In genomic region chr21:36079671-36080070, GRCh38 we compare ENCODE assay signal across 14 cellular contexts. TPM values are rescaled to one million over a fixed set of nuclear protein-coding genes. Genes with fewer than 3 reads are reported as not detected.
DNase-seq lines count a peak whose midpoint lies in the region; TF ChIP-seq lines count a peak whose summit lies in the region.
"Had no signal": no experiment of that assay in that cellular context is flagged by ENCODE, and none has a peak within 500 bp of the region (broad histone marks: within the 10 kb centered on the region; RNA-seq: fewer than 3 reads in every experiment).

No MANE protein-coding gene starts in this region.

- no peak for TF ChIP-seq CTCF in liver (IDR thresholded peaks at IDR 0.05; ENCODE audit: low read depth, low read length, missing input control)

- peaks cover 0 to 2% (median 0%) of the 10 kb centered on the region in 4 donors for H3K36me3 ChIP-seq in liver (ENCODE audit: control insufficient read depth in 4 of 4, insufficient read depth in 3 of 4, low read depth in 1 of 4, low read length in 3 of 4)
- H3K36me3 ChIP-seq: heart left ventricle, ovary had no signal

- H3K4me1 Mint-ChIP-seq in activated naive CD4-positive, alpha-beta T cell treated with anti-CD3 and anti-CD28 coated beads, Interleukin-2, amount 50 U/mL, for 24 hours = peaks cover 45% of the 10 kb centered on the region
- H3K4me1 Mint-ChIP-seq in activated T-helper 1 cell treated with anti-CD3 and anti-CD28 coated beads, Interleukin-12 subunit alpha, Interleukin-12 subunit beta, Interleukin-2, Interleukin-4 antibody, amounts not matched to agents 30 ng/mL and 10 ng/mL and 1 ng/mL, durations not matched to agents 14 hours and 24 hours and 36 hours (ENCODE audit: low read depth) = peaks cover 46% of the 10 kb centered on the region

- intact Hi-C loops in activated T-helper 1 cell treated with anti-CD3 and anti-CD28 coated beads, Interleukin-12 subunit alpha, Interleukin-12 subunit beta, Interleukin-2, Interleukin-4 antibody, amounts not matched to agents 30 ng/mL and 10 ng/mL and 1 ng/mL, durations not matched to agents 14 hours and 24 hours and 36 hours (cut with micrococcal nuclease) = loop anchor here (1.0 kb wide), 1 partner anchor 10 kb away; no protein-coding TSS in a partner anchor

- no peak overlapping the region for H3K4me3 ChIP-seq in liver (ENCODE audit: low read depth in 1 of 3, low read length in 3 of 3)
- H3K4me3 ChIP-seq: body of pancreas, heart left ventricle, ovary had no signal

- H3K27ac ChIP-seq in liver (ENCODE audit: low read depth in 1 of 2, low read length in 2 of 2) (peak overlapping the region; percentile 73 to 89), temporal lobe (ENCODE audit: low read depth, low read length) (peak overlapping the region; percentile 46)
- H3K27ac ChIP-seq: body of pancreas, ovary had no signal

- no peak for DNase-seq in activated naive CD4-positive, alpha-beta T cell treated with anti-CD3 and anti-CD28 coated beads, Interleukin-2, amount 50 U/mL, for 16 hours
- no peak for DNase-seq in activated T-helper 1 cell treated with anti-CD3 and anti-CD28 coated beads, Interleukin-12 subunit alpha, Interleukin-12 subunit beta, Interleukin-2, Interleukin-4 antibody, amounts not matched to agents 30 ng/mL and 10 ng/mL and 1 ng/mL, durations not matched to agents 14 hours and 24 hours and 36 hours (ENCODE audit: low spot score)
- no peak for DNase-seq in NOMO-1 treated with dmso at 0.1 percent for 144 hours (lab: John Stamatoyannopoulos, UW; ENCODE audit: unreplicated experiment)
- no peak for DNase-seq in NOMO-1 treated with DMSO at 0.1 percent for 48 hours (lab: John Stamatoyannopoulos, UW; ENCODE audit: unreplicated experiment)
- DNase-seq in GM19238 (ENCODE audit: insufficient read length, low spot score) = no peak
- DNase-seq: IMR-90, kidney, NCI-H748 treated with DMSO at 0.1 percent for 48 hours, ovary had no signal

- 63% methylated on average over 8 of the region's 8 CpGs for WGBS in liver

- H3K4me3 Mint-ChIP-seq in activated naive CD4-positive, alpha-beta T cell treated with anti-CD3 and anti-CD28 coated beads, Interleukin-2, amount 50 U/mL, for 24 hours = peak overlapping the region; percentile 82
- H3K4me3 Mint-ChIP-seq in activated T-helper 1 cell treated with anti-CD3 and anti-CD28 coated beads, Interleukin-12 subunit alpha, Interleukin-12 subunit beta, Interleukin-2, Interleukin-4 antibody, amounts not matched to agents 30 ng/mL and 10 ng/mL and 1 ng/mL, durations not matched to agents 14 hours and 24 hours and 36 hours = peak overlapping the region; percentile 69

- H3K27me3 Mint-ChIP-seq in activated naive CD4-positive, alpha-beta T cell treated with anti-CD3 and anti-CD28 coated beads, Interleukin-2, amount 50 U/mL, for 24 hours = no peaks in the 10 kb centered on the region
- no peaks in the 10 kb centered on the region for H3K27me3 Mint-ChIP-seq in activated T-helper 1 cell treated with anti-CD3 and anti-CD28 coated beads, Interleukin-12 subunit alpha, Interleukin-12 subunit beta, Interleukin-2, Interleukin-4 antibody, amounts not matched to agents 30 ng/mL and 10 ng/mL and 1 ng/mL, durations not matched to agents 14 hours and 24 hours and 36 hours (ENCODE audit: insufficient read depth)

- H3K9ac ChIP-seq in liver (ENCODE audit: low read depth in 1 of 2, low read length in 2 of 2) = no peak overlapping the region

- no peaks in the 10 kb centered on the region for H3K9me3 Mint-ChIP-seq in activated naive CD4-positive, alpha-beta T cell treated with anti-CD3 and anti-CD28 coated beads, Interleukin-2, amount 50 U/mL, for 24 hours
- H3K9me3 Mint-ChIP-seq in activated T-helper 1 cell treated with anti-CD3 and anti-CD28 coated beads, Interleukin-12 subunit alpha, Interleukin-12 subunit beta, Interleukin-2, Interleukin-4 antibody, amounts not matched to agents 30 ng/mL and 10 ng/mL and 1 ng/mL, durations not matched to agents 14 hours and 24 hours and 36 hours = peaks cover 3% of the 10 kb centered on the region

- peaks cover 4 to 33% (median 15%) of the 10 kb centered on the region in 4 donors for H3K4me1 ChIP-seq in liver (ENCODE audit: control insufficient read depth in 4 of 4, insufficient read depth in 4 of 4, low read length in 3 of 4)
- H3K4me1 ChIP-seq: body of pancreas had no signal

- no peaks in the 10 kb centered on the region for H3K9me3 ChIP-seq in liver (ENCODE audit: control insufficient read depth in 4 of 4, low read length in 3 of 4)
- H3K9me3 ChIP-seq: body of pancreas, ovary had no signal

- no peaks in the 10 kb centered on the region for H3K27me3 ChIP-seq in liver (ENCODE audit: control insufficient read depth in 4 of 4, insufficient read depth in 4 of 4, low read length in 3 of 4)
- H3K27me3 ChIP-seq: body of pancreas, heart left ventricle, ovary had no signal

- peak overlapping the region; percentile 97 for H3K27ac Mint-ChIP-seq in activated naive CD4-positive, alpha-beta T cell treated with anti-CD3 and anti-CD28 coated beads, Interleukin-2, amount 50 U/mL, for 24 hours
- peak overlapping the region; percentile 90 for H3K27ac Mint-ChIP-seq in activated T-helper 1 cell treated with anti-CD3 and anti-CD28 coated beads, Interleukin-12 subunit alpha, Interleukin-12 subunit beta, Interleukin-2, Interleukin-4 antibody, amounts not matched to agents 30 ng/mL and 10 ng/mL and 1 ng/mL, durations not matched to agents 14 hours and 24 hours and 36 hours

- no peak for TF ChIP-seq RAD21 in liver (IDR thresholded peaks at IDR 0.05)

- no peaks in the 10 kb centered on the region for H3K36me3 Mint-ChIP-seq in activated naive CD4-positive, alpha-beta T cell treated with anti-CD3 and anti-CD28 coated beads, Interleukin-2, amount 50 U/mL, for 24 hours
- H3K36me3 Mint-ChIP-seq in activated T-helper 1 cell treated with anti-CD3 and anti-CD28 coated beads, Interleukin-12 subunit alpha, Interleukin-12 subunit beta, Interleukin-2, Interleukin-4 antibody, amounts not matched to agents 30 ng/mL and 10 ng/mL and 1 ng/mL, durations not matched to agents 14 hours and 24 hours and 36 hours (ENCODE audit: low read depth) = peaks cover 14% of the 10 kb centered on the region

TF ChIP-seq in liver, 16 proteins besides CTCF, POLR2A, EP300 and RAD21:
- TF ChIP-seq TAF1 (conservative IDR thresholded peaks at IDR 0.05) (no peak), MAX (IDR thresholded peaks at IDR 0.05) (no peak), YY1 (IDR thresholded peaks at IDR 0.05) (no peak), ZBTB33 (IDR thresholded peaks at IDR 0.05) (no peak)
TF ChIP-seq in liver: peak in this region for 0.

RNA-seq across cellular contexts. Expression of gene CBR1, which starts 9.8 kb away (rescaled TPM):
- 62.7 and 62.8 TPM in 2 replicates for total RNA-seq in activated T-helper 1 cell treated with anti-CD3 and anti-CD28 coated beads, Interleukin-12 subunit alpha, Interleukin-12 subunit beta, Interleukin-2, Interleukin-4 antibody, amounts not matched to agents 30 ng/mL and 10 ng/mL and 1 ng/mL, durations not matched to agents 14 hours and 24 hours and 36 hours
- total RNA-seq in liver (100 to 1,000 TPM in 1 of 2 donors, 10 to 100 TPM in 1; 94.2 to 200 TPM), temporal lobe (15.0 TPM)
- 100 to 1,000 TPM; 157 to 218 TPM for polyA plus RNA-seq in liver

RNA-seq across cellular contexts. Expression of gene SETD4, which starts 19.3 kb away (rescaled TPM):
- 21.9 and 22.0 TPM in 2 replicates for total RNA-seq in activated T-helper 1 cell treated with anti-CD3 and anti-CD28 coated beads, Interleukin-12 subunit alpha, Interleukin-12 subunit beta, Interleukin-2, Interleukin-4 antibody, amounts not matched to agents 30 ng/mL and 10 ng/mL and 1 ng/mL, durations not matched to agents 14 hours and 24 hours and 36 hours
- 10 to 100 TPM in 1 of 2 donors, 1 to 10 TPM in 1; 8.3 to 12.0 TPM for total RNA-seq in liver
- polyA plus RNA-seq in liver = 1 to 10 TPM; 2.9 to 5.3 TPM
- total RNA-seq in temporal lobe = 26.3 TPM

RNA-seq across cellular contexts. Expression of gene CBR3, which starts 55.2 kb away (rescaled TPM):
- total RNA-seq in activated T-helper 1 cell treated with anti-CD3 and anti-CD28 coated beads, Interleukin-12 subunit alpha, Interleukin-12 subunit beta, Interleukin-2, Interleukin-4 antibody, amounts not matched to agents 30 ng/mL and 10 ng/mL and 1 ng/mL, durations not matched to agents 14 hours and 24 hours and 36 hours = 16.4 and 16.9 TPM in 2 replicates
- total RNA-seq in liver (under 1 TPM; 0.33 to 0.61 TPM), temporal lobe (0.98 TPM)
- under 1 TPM; 0.31 to 0.70 TPM for polyA plus RNA-seq in liver
